ENCODE assay signal across 8 cellular contexts in genomic region chr5:110865400-110866094, GRCh38.
DNase-seq lines count a peak whose midpoint lies in the region; ATAC-seq and TF ChIP-seq lines count a peak whose summit lies in the region.

No MANE protein-coding gene starts in this region.

- H3K27ac ChIP-seq in OCI-LY7 (ENCODE audit: low read depth, low read length, poor library complexity, severe bottlenecking), result no peak overlapping the region
- H3K27ac ChIP-seq in CD8-positive, alpha-beta memory T cell (ENCODE audit: low read depth, low read length), result no peak overlapping the region

- H3K9me3 ChIP-seq in OCI-LY7 (ENCODE audit: low read length), result no peaks in the 10 kb centered on the region
- H3K9me3 ChIP-seq in CD8-positive, alpha-beta memory T cell (ENCODE audit: low read length), result no peaks in the 10 kb centered on the region

- H3K4me2 ChIP-seq in OCI-LY7 (ENCODE audit: low read length), result no peak overlapping the region

- H3K27me3 ChIP-seq in CD8-positive, alpha-beta memory T cell (ENCODE audit: insufficient read depth, low read length, poor library complexity, severe bottlenecking), result no peaks in the 10 kb centered on the region

- POLR2A ChIA-PET in OCI-LY7 (lab: Charles Lee), result no interaction called here
- POLR2A ChIA-PET in CD8-positive, alpha-beta memory T cell (lab: Charles Lee), result no interaction called here
- POLR2A ChIA-PET in T-cell (lab: Charles Lee), result no interaction called here

- no peaks in the 10 kb centered on the region for H3K36me3 ChIP-seq in OCI-LY7 (ENCODE audit: insufficient read depth, low read length)
- no peaks in the 10 kb centered on the region for H3K36me3 ChIP-seq in CD8-positive, alpha-beta memory T cell (ENCODE audit: insufficient read depth, low read length)

- H3K36me3 Mint-ChIP-seq in CD8-positive, alpha-beta memory T cell, result no peaks in the 10 kb centered on the region
- H3K36me3 Mint-ChIP-seq in T-cell, result no peaks in the 10 kb centered on the region

- no peak overlapping the region for H2AFZ ChIP-seq in OCI-LY7 (ENCODE audit: low read length)

- H3K4me3 ChIP-seq in OCI-LY7 (ENCODE audit: low read depth, low read length, poor library complexity, severe bottlenecking) (no peak overlapping the region), fibroblast of pulmonary artery (replicated peaks; ENCODE audit: low read depth, low read length) (no peak overlapping the region)
- H3K4me3 ChIP-seq in CD8-positive, alpha-beta memory T cell (ENCODE audit: low read length), result no peak overlapping the region

- intact Hi-C loops in OCI-LY7 (cut with micrococcal nuclease; ENCODE audit: unreplicated experiment), result no loop called here

- H3K9me3 Mint-ChIP-seq in CD8-positive, alpha-beta memory T cell, result peaks cover 0 to 3% (median 0%) of the 10 kb centered on the region in 5 donors
- H3K9me3 Mint-ChIP-seq in T-cell, result peaks cover 0 to 5% (median 0%) of the 10 kb centered on the region in 3 donors

- ATAC-seq in HG02678 (IDR thresholded peaks at IDR 0.05; ENCODE audit: unreplicated experiment) (peak; percentile 78), T-cell (replicated peaks in 1 of 4) (no peak)

- no peaks in the 10 kb centered on the region for H3K79me2 ChIP-seq in OCI-LY7 (ENCODE audit: insufficient read depth, low read depth, low read length)

- peak; percentile 15 for DNase-seq in SKM-1 treated with dmso at 0.1 percent for 144 hours (lab: John Stamatoyannopoulos, UW; ENCODE audit: unreplicated experiment)
- DNase-seq in SKM-1 (lab: John Stamatoyannopoulos, UW; ENCODE audit: unreplicated experiment), result no peak
- peak; percentile 15 for DNase-seq in OCI-LY7 (ENCODE audit: low spot score)
- DNase-seq in fibroblast of pulmonary artery (ENCODE audit: low read depth), result peak; percentile 67
- no peak for DNase-seq in NCI-H1105 treated with DMSO at 0.1 percent for 48 hours (lab: John Stamatoyannopoulos, UW)
- DNase-seq in CD8-positive, alpha-beta memory T cell, result no peak
- DNase-seq in T-cell, result no peak

- H3K4me3 Mint-ChIP-seq in CD8-positive, alpha-beta memory T cell, result no peak overlapping the region
- no peak overlapping the region for H3K4me3 Mint-ChIP-seq in T-cell

- peaks cover 0 to 8% of the 10 kb centered on the region in 2 donors for H3K27me3 Mint-ChIP-seq in CD8-positive, alpha-beta memory T cell
- H3K27me3 Mint-ChIP-seq in T-cell, result peaks cover 1 to 7% of the 10 kb centered on the region in 2 donors

- no TSS peak for BruUV-seq in OCI-LY7 (replicated peaks; lab: Mats Ljungman, UMichigan)

- H3K27ac Mint-ChIP-seq in CD8-positive, alpha-beta memory T cell, result no peak overlapping the region
- no peak overlapping the region for H3K27ac Mint-ChIP-seq in T-cell

- CTCF ChIA-PET in OCI-LY7 (lab: Charles Lee; ENCODE audit: unreplicated experiment) (no interaction called here), T-cell (lab: Charles Lee) (no interaction called here)
- CTCF ChIA-PET in CD8-positive, alpha-beta memory T cell (lab: Charles Lee), result no interaction called here

- H4K20me1 ChIP-seq in OCI-LY7 (ENCODE audit: insufficient read depth, low read length), result no peaks in the 10 kb centered on the region

- no peaks in the 10 kb centered on the region for H3K4me1 ChIP-seq in OCI-LY7 (ENCODE audit: insufficient read depth, low read length, poor library complexity, severe bottlenecking)
- no peaks in the 10 kb centered on the region for H3K4me1 ChIP-seq in CD8-positive, alpha-beta memory T cell (ENCODE audit: insufficient read depth, low read length)

- H3K4me1 Mint-ChIP-seq in CD8-positive, alpha-beta memory T cell, result no peaks in the 10 kb centered on the region
- no peaks in the 10 kb centered on the region for H3K4me1 Mint-ChIP-seq in T-cell

- TF ChIP-seq CTCF in OCI-LY7 (conservative IDR thresholded peaks at IDR 0.05; ENCODE audit: low read length), result peak; percentile 70
- TF ChIP-seq CTCF in fibroblast of pulmonary artery (IDR thresholded peaks at IDR 0.05; ENCODE audit: low read length, missing control alignments), result peak; percentile 85

- no peaks in the 10 kb centered on the region for H3K9me2 ChIP-seq in OCI-LY7 (ENCODE audit: insufficient read depth, low read length)

Comparison
In these comparisons a context has a peak if more than half of its experiments do, and no peak if none do; other contexts are left out.
1. DNase-seq: peak in SKM-1 treated with dmso at 0.1 percent for 144 hours (single experiment), OCI-LY7 (single experiment) and fibroblast of pulmonary artery (single experiment); none in SKM-1 (single experiment), NCI-H1105 treated with DMSO at 0.1 percent for 48 hours (single experiment), CD8-positive, alpha-beta memory T cell (0 of 5) and T-cell (0 of 34).